Comparison of ENCODE assay signal across 4 cellular contexts in genomic region chr11:1434941-1435340, GRCh38.
"Had no signal": no experiment of that assay in that cellular context is flagged by ENCODE, and none has a peak within 500 bp of the region (broad histone marks: within the 10 kb centered on the region; RNA-seq: fewer than 3 reads in every experiment).

No MANE protein-coding gene starts in this region.

- H3K9me3 Mint-ChIP-seq: IgD-negative memory B cell had no signal

- DNase-seq: IMR-90, KBM-7, KG1 had no signal

- H3K36me3 Mint-ChIP-seq: IgD-negative memory B cell had no signal

- H3K27ac Mint-ChIP-seq: IgD-negative memory B cell had no signal

- H3K4me1 Mint-ChIP-seq: IgD-negative memory B cell had no signal

- H3K4me3 Mint-ChIP-seq: IgD-negative memory B cell had no signal
